22 cellular contexts compared by ENCODE assay signal in the genomic region with DNA sequence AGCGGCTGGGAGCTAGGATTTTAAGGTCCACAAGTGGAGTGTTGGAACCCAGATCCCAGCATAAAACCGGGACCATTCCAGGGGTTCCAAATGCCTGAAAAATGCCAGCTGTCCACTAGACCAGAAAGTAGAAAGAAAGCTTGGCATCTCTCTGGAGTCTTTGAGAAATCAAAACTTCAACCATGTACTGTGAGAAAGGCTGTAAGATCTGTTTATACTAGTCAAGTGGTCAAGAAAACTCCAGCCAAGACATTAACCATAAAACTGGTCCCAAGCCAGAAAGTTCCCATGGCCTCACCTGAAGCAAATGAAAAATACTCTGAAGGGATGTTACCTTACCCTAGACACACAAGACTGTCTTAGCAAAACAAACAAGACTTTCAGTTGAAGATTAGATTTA.
"Had no signal": no experiment of that assay in that cellular context is flagged by ENCODE, and none has a peak within 500 bp of the region (broad histone marks: within the 10 kb centered on the region; RNA-seq: fewer than 3 reads in every experiment).

No MANE protein-coding gene starts in this region.

- H3K4me3 Mint-ChIP-seq: activated naive CD4-positive, alpha-beta T cell treated with anti-CD3 and anti-CD28 coated beads for 36 hours; activated naive CD8-positive, alpha-beta T cell; activated T-cell treated with anti-CD3 and anti-CD28 coated beads, Interleukin-2, amount 50 U/mL, for 4 hours; T-helper 1 cell treated with Interleukin-12 subunit alpha and Interleukin-12 subunit beta and Interleukin-4 antibody, amounts not matched to agents 30 μg/mL and 1 μg/mL, for 36 hours had no signal

- H3K4me3 ChIP-seq: MG63 had no signal

- FAIRE-seq: astrocyte, RCC 7860 had no signal

- H3K9me3 Mint-ChIP-seq: activated naive CD4-positive, alpha-beta T cell treated with anti-CD3 and anti-CD28 coated beads for 36 hours; activated T-cell treated with anti-CD3 and anti-CD28 coated beads, Interleukin-2, amount 50 U/mL, for 4 hours; T-helper 1 cell treated with Interleukin-12 subunit alpha and Interleukin-12 subunit beta and Interleukin-4 antibody, amounts not matched to agents 30 μg/mL and 1 μg/mL, for 36 hours had no signal

- DNase-seq: activated CD4-positive, alpha-beta T cell treated with anti-CD3 and anti-CD28 coated beads for 48 hours; activated CD4-positive, alpha-beta T cell treated with anti-CD3 and anti-CD28 coated beads, Interleukin-2, amount 50 U/mL, for 48 hours; activated CD4-positive, CD25-positive, alpha-beta regulatory T cell treated with anti-CD3 and anti-CD28 coated beads, Interleukin-2, amount 50 U/mL, for 72 hours; activated effector memory CD4-positive, alpha-beta T cell treated with anti-CD3 and anti-CD28 coated beads, Interleukin-2, amount 50 U/mL, for 16 hours; activated naive CD4-positive, alpha-beta T cell treated with anti-CD3 and anti-CD28 coated beads for 36 hours; activated T-cell treated with anti-CD3 and anti-CD28 coated beads, Interleukin-2, amount 50 U/mL, for 4 hours; amygdala; cerebellar nuclear complex; KBM-7; MG63; MV-4-11; NCI-H1105; NCI-H1436; NCI-H1694 treated with DMSO at 0.1 percent for 48 hours; NCI-H2029 treated with DMSO at 0.1 percent for 48 hours; NCI-H345; NCI-H510A; SHP77 had no signal

- H3K27ac Mint-ChIP-seq: activated naive CD4-positive, alpha-beta T cell treated with anti-CD3 and anti-CD28 coated beads for 36 hours; activated naive CD8-positive, alpha-beta T cell; T-helper 1 cell treated with Interleukin-12 subunit alpha and Interleukin-12 subunit beta and Interleukin-4 antibody, amounts not matched to agents 30 μg/mL and 1 μg/mL, for 36 hours had no signal

- ATAC-seq: activated T-cell treated with anti-CD3 and anti-CD28 coated beads, Interleukin-2, amount 50 U/mL, for 4 hours had no signal

- H3K27me3 ChIP-seq: MG63 had no signal

- H3K36me3 ChIP-seq: MG63 had no signal
